In the genomic region with DNA sequence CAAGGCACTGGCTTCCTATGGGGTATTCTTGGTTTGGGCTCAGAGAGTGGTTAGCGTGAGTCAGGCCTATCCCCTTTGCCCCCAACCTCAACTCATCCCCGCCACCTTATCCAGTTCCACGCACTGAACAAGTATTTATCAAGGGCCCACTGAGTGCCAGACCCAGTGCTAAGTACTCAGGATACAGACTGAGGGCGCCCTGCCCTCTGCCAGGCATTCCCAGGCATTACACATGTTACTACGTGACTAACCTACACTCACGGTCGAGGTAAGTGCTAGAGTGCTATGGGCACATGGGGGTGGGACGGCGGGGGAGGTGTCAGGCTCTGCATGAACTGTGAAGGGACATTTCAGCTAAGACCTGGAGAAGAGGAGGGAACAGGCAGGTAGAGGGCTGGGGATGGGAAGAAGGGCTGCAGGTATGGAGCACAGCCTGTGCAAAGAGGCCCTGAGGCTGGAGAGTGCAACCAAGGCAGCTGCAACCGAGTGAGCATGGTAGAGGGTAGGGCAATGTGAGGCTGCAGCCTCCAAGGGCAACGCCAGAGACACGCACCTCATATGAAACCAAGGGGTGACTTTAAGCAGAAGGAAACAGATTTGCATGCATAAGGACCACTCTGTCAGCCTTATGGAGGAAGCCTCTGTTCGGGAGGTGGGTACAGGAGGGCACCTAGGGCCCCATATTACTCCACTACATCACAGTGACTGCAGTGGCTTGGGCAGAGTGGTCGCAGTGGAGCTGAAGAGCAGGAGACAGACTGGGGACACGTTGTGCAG, we compare ENCODE assay signal across 8 cellular contexts. TPM values are rescaled to one million over a fixed set of nuclear protein-coding genes. Genes with fewer than 3 reads are reported as not detected.
A peak's percentile ranks its signal among the peaks of the same experiment; 100 is the strongest.
DNase-seq lines count a peak whose midpoint lies in the region; ATAC-seq, FAIRE-seq and TF ChIP-seq lines count a peak whose summit lies in the region.

No MANE protein-coding gene starts in this region.

- DNase-seq in activated CD4-positive, alpha-beta memory T cell treated with anti-CD3 and anti-CD28 coated beads for 36 hours = peak; percentile 33
- no peak for DNase-seq in activated CD4-positive, alpha-beta memory T cell treated with anti-CD3 and anti-CD28 coated beads, Interleukin-2, amount 10 ng/mL, durations not matched to agents 7 days and 5 days
- DNase-seq in K562 (ENCODE audit: extremely low read depth in 1 of 4, low spot score in 3 of 4) (no peak), osteoblast (ENCODE audit: insufficient read length, low spot score, missing footprints) (peak; percentile 80), LoVo (ENCODE audit: low spot score) (no peak), HCEC 1CT (no peak)

- no peak overlapping the region for H3K9ac ChIP-seq in K562 (ENCODE audit: insufficient read depth in 1 of 2, low read depth in 2 of 2, low read length in 2 of 2)

- no peaks in the 10 kb centered on the region for H3K9me3 Mint-ChIP-seq in activated CD4-positive, alpha-beta memory T cell treated with anti-CD3 and anti-CD28 coated beads for 36 hours
- H3K9me3 Mint-ChIP-seq in activated CD4-positive, alpha-beta memory T cell treated with anti-CD3 and anti-CD28 coated beads, Interleukin-2, amount 10 ng/mL, durations not matched to agents 7 days and 5 days = no peaks in the 10 kb centered on the region

- intact Hi-C loops in activated CD4-positive, alpha-beta memory T cell treated with anti-CD3 and anti-CD28 coated beads for 36 hours (cut with micrococcal nuclease) = no loop called here
- intact Hi-C loops in K562 (cut with micrococcal nuclease) = no loop called here

- no peak for FAIRE-seq in K562 (lab: Jason Lieb, UNC)

- H3K27me3 ChIP-seq in K562 (ENCODE audit: control insufficient read depth in 2 of 2, insufficient read depth in 2 of 2, low read length in 2 of 2) = peaks cover 0 to 20% of the 10 kb centered on the region in 2 experiments; a peak in 3 of 5 replicates
- H3K27me3 ChIP-seq in osteoblast (ENCODE audit: insufficient read depth, low read length) = no peaks in the 10 kb centered on the region

- H2AFZ ChIP-seq in K562 (ENCODE audit: low read depth, low read length) = no peak overlapping the region
- H2AFZ ChIP-seq in osteoblast (ENCODE audit: low read length) = no peak overlapping the region

- TF ChIP-seq POLR2A in K562 (conservative IDR thresholded peaks at IDR 0.05) = no peak

- no peak overlapping the region for H3K4me3 Mint-ChIP-seq in activated CD4-positive, alpha-beta memory T cell treated with anti-CD3 and anti-CD28 coated beads for 36 hours
- H3K4me3 Mint-ChIP-seq in activated CD4-positive, alpha-beta memory T cell treated with anti-CD3 and anti-CD28 coated beads, Interleukin-2, amount 10 ng/mL, durations not matched to agents 7 days and 5 days = no peak overlapping the region

- TF ChIP-seq CTCF in K562 (IDR thresholded peaks at IDR 0.05 in 2 of 3, conservative IDR thresholded peaks at IDR 0.05 in 1 of 3; ENCODE audit: insufficient read depth in 2 of 3, low read depth in 1 of 3, low read length in 3 of 3) = peak in 2 of 3 experiments; percentile 17 to 28; a peak in 2 of 6 replicates
- TF ChIP-seq CTCF in osteoblast (IDR thresholded peaks at IDR 0.05; ENCODE audit: extremely low read depth, low read depth, low read length) = peak; percentile 52

- no TSS peak for BruUV-seq in K562 (replicated peaks; lab: Mats Ljungman, UMichigan)

- H3K79me2 ChIP-seq in K562 (ENCODE audit: control insufficient read depth, insufficient read depth, low read length) = no peaks in the 10 kb centered on the region
- H3K79me2 ChIP-seq in osteoblast (ENCODE audit: insufficient read depth, low read length) = no peaks in the 10 kb centered on the region

- in situ Hi-C loops in K562 (cut with MboI) = no loop called here

- no peaks in the 10 kb centered on the region for H3K9me3 ChIP-seq in K562 (replicated peaks; ENCODE audit: control insufficient read depth, insufficient read depth, low read depth, low read length)
- H3K9me3 ChIP-seq in osteoblast (ENCODE audit: low read depth, low read length) = no peaks in the 10 kb centered on the region

- H3K27me3 Mint-ChIP-seq in activated CD4-positive, alpha-beta memory T cell treated with anti-CD3 and anti-CD28 coated beads for 36 hours = no peaks in the 10 kb centered on the region
- no peaks in the 10 kb centered on the region for H3K27me3 Mint-ChIP-seq in activated CD4-positive, alpha-beta memory T cell treated with anti-CD3 and anti-CD28 coated beads, Interleukin-2, amount 10 ng/mL, durations not matched to agents 7 days and 5 days

- ATAC-seq in K562 (peak; percentile 57), GM21447 (IDR thresholded peaks at IDR 0.05; ENCODE audit: unreplicated experiment) (no peak)

- H3K4me1 ChIP-seq in K562 (replicated peaks in 1 of 2; ENCODE audit: control insufficient read depth in 2 of 2, insufficient read depth in 2 of 2, low read length in 2 of 2) (peaks cover 5 to 8% of the 10 kb centered on the region in 2 experiments; a peak in 4 of 5 replicates), osteoblast (ENCODE audit: insufficient read depth, low read length) (no peaks in the 10 kb centered on the region)

- WGBS in K562 (ENCODE audit: insufficient coverage, low coverage, missing lambda C conversion rate) = 6% methylated on average over 14 of the region's 15 CpGs

- no peak overlapping the region for H3K27ac ChIP-seq in K562 (ENCODE audit: extremely low read depth, low read depth, low read length)
- H3K27ac ChIP-seq in osteoblast (ENCODE audit: low read depth, low read length) = no peak overlapping the region

- no peak overlapping the region for H3K27ac Mint-ChIP-seq in activated CD4-positive, alpha-beta memory T cell treated with anti-CD3 and anti-CD28 coated beads for 36 hours
- no peak overlapping the region for H3K27ac Mint-ChIP-seq in activated CD4-positive, alpha-beta memory T cell treated with anti-CD3 and anti-CD28 coated beads, Interleukin-2, amount 10 ng/mL, durations not matched to agents 7 days and 5 days

- TF ChIP-seq EP300 in Ishikawa (IDR thresholded peaks at IDR 0.05; ENCODE audit: borderline replicate concordance) (no peak), K562 (IDR thresholded peaks at IDR 0.05; ENCODE audit: low read length) (no peak)

- POLR2A ChIA-PET in activated CD4-positive, alpha-beta memory T cell treated with anti-CD3 and anti-CD28 coated beads for 36 hours (lab: Charles Lee) = no interaction called here
- POLR2A ChIA-PET in activated CD4-positive, alpha-beta memory T cell treated with anti-CD3 and anti-CD28 coated beads, Interleukin-2, amount 10 ng/mL, durations not matched to agents 7 days and 5 days (lab: Charles Lee) = no interaction called here
- POLR2A ChIA-PET in K562 (lab: Yijun Ruan, JAX) = no interaction called here

- H3K4me3 ChIP-seq in K562 = no peak overlapping the region
- no peak overlapping the region for H3K4me3 ChIP-seq in osteoblast (ENCODE audit: insufficient read depth, low read length)

- H3K36me3 ChIP-seq in K562 (ENCODE audit: control insufficient read depth, insufficient read depth, low read length) (no peaks in the 10 kb centered on the region), osteoblast (ENCODE audit: insufficient read depth, low read length) (no peaks in the 10 kb centered on the region)

- H3K9me1 ChIP-seq in K562 (ENCODE audit: control insufficient read depth, insufficient read depth, low read length) = no peaks in the 10 kb centered on the region

- peaks cover 7% of the 10 kb centered on the region for H3K4me1 Mint-ChIP-seq in activated CD4-positive, alpha-beta memory T cell treated with anti-CD3 and anti-CD28 coated beads for 36 hours (ENCODE audit: low read depth)
- peaks cover 11% of the 10 kb centered on the region for H3K4me1 Mint-ChIP-seq in activated CD4-positive, alpha-beta memory T cell treated with anti-CD3 and anti-CD28 coated beads, Interleukin-2, amount 10 ng/mL, durations not matched to agents 7 days and 5 days

- CTCF ChIA-PET in activated CD4-positive, alpha-beta memory T cell treated with anti-CD3 and anti-CD28 coated beads for 36 hours (lab: Charles Lee) = interaction anchor here (0.9 to 2.1 kb wide), 5 partner anchors 12 to 656 kb away, joined by 3 to 7 read pairs (median 3); no protein-coding TSS in a partner anchor
- CTCF ChIA-PET in activated CD4-positive, alpha-beta memory T cell treated with anti-CD3 and anti-CD28 coated beads, Interleukin-2, amount 10 ng/mL, durations not matched to agents 7 days and 5 days (lab: Charles Lee) = interaction anchor here (0.7 to 1.2 kb wide), 2 partner anchors 16 to 327 kb away, joined by 4 to 5 read pairs; no protein-coding TSS in a partner anchor
- CTCF ChIA-PET in K562 (lab: Yijun Ruan, JAX; ENCODE audit: low intra/inter-chr PET ratio) = no interaction called here

- H3K36me3 Mint-ChIP-seq in activated CD4-positive, alpha-beta memory T cell treated with anti-CD3 and anti-CD28 coated beads for 36 hours = no peaks in the 10 kb centered on the region
- no peaks in the 10 kb centered on the region for H3K36me3 Mint-ChIP-seq in activated CD4-positive, alpha-beta memory T cell treated with anti-CD3 and anti-CD28 coated beads, Interleukin-2, amount 10 ng/mL, durations not matched to agents 7 days and 5 days (ENCODE audit: low read depth)

- H3K4me2 ChIP-seq in K562 (ENCODE audit: insufficient read depth, low read length) = no peak overlapping the region
- H3K4me2 ChIP-seq in osteoblast (ENCODE audit: insufficient read depth, low read length) = no peak overlapping the region

- H4K20me1 ChIP-seq in K562 (replicated peaks; ENCODE audit: control insufficient read depth, insufficient read depth, low read length) (no peaks in the 10 kb centered on the region), osteoblast (ENCODE audit: insufficient read depth, low read length) (peaks cover 3% of the 10 kb centered on the region)

- TF ChIP-seq RAD21 in Ishikawa (IDR thresholded peaks at IDR 0.05; ENCODE audit: low read depth) (peak; percentile 50), K562 (CRISPR knock-in tag; conservative IDR thresholded peaks at IDR 0.05 in 1 of 2, IDR thresholded peaks at IDR 0.05 in 1 of 2) (0 out of 4 replicates have a peak, but pooled peaks of 1 of the 2 experiments have one; percentile 14)

RNA-seq across cellular contexts. Expression of gene DHRS12, which starts 22.5 kb away (rescaled TPM):
- total RNA-seq in activated CD4-positive, alpha-beta memory T cell treated with anti-CD3 and anti-CD28 coated beads for 36 hours = 1 to 10 TPM; 6.7 to 7.0 TPM
- total RNA-seq in activated CD4-positive, alpha-beta memory T cell treated with anti-CD3 and anti-CD28 coated beads, Interleukin-2, amount 10 ng/mL, durations not matched to agents 7 days and 5 days = 1 to 10 TPM; 5.0 to 6.4 TPM
- total RNA-seq in K562 (2011; cell fraction: chromatin; rRNA removed; ENCODE audit: low replicate concordance) = 1.9 and 3.0 TPM in 2 replicates
- total RNA-seq in K562 (2011; cell fraction: nucleolus; rRNA removed) = 1.0 and 1.2 TPM in 2 replicates
- total RNA-seq in K562 (2011; cell fraction: nucleoplasm; rRNA removed) = 2.5 TPM in 2 replicates
- total RNA-seq in K562 (2014; rRNA removed) (0.94 and 1.8 TPM in 2 replicates), K562 (2014; rRNA removed; fragmentation: Illumina TruSeq; extraction: Trizol) (0.77 and 1.5 TPM in 2 replicates), K562 (2015; rRNA removed; fragmentation: Illumina TruSeq; extraction: Trizol) (0.76 and 1.5 TPM in 2 replicates), K562 (2021) (1.1 and 1.2 TPM in 2 replicates), osteoblast (3.3 and 3.8 TPM in 2 replicates)
- polyA plus RNA-seq in K562 (2011; rRNA removed) (2.4 and 2.7 TPM in 2 replicates), K562 (2014; fragmentation: Illumina TruSeq; extraction: Trizol) (0.93 and 0.98 TPM in 2 replicates), K562 (2014; fragmentation: Nextera tagmentation; extraction: Ambion mirVana) (under 1 TPM; 0.62 to 0.69 TPM), K562 (2014; rRNA removed) (0.82 and 1.1 TPM in 2 replicates)
- 1.2 and 1.4 TPM in 2 replicates for polyA plus RNA-seq in K562 (2011; cell fraction: cytosol; rRNA removed)
- 3.3 and 4.5 TPM in 2 replicates for polyA plus RNA-seq in K562 (2011; cell fraction: nucleus; rRNA removed)
- 2.3 and 2.4 TPM in 2 replicates for polyA plus RNA-seq in K562 (2012)
- 0.88 and 1.7 TPM in 2 replicates for polyA minus RNA-seq in K562 (2011; rRNA and poly(A)+ RNA removed)
- not detected in 2 replicates for polyA minus RNA-seq in K562 (2011; cell fraction: cytosol; rRNA and poly(A)+ RNA removed)
- polyA minus RNA-seq in K562 (2011; cell fraction: nucleus; rRNA and poly(A)+ RNA removed) = 1.5 and 2.3 TPM in 2 replicates

Comparison
In these comparisons a context has a peak if more than half of its experiments do, and no peak if none do; other contexts are left out.
1. DNase-seq: peak in activated CD4-positive, alpha-beta memory T cell treated with anti-CD3 and anti-CD28 coated beads for 36 hours (single experiment) and osteoblast (single experiment); none in activated CD4-positive, alpha-beta memory T cell treated with anti-CD3 and anti-CD28 coated beads, Interleukin-2, amount 10 ng/mL, durations not matched to agents 7 days and 5 days (single experiment), K562 (0 of 4), LoVo (single experiment) and HCEC 1CT (single experiment).